ENCODE assay signal across 8 cellular contexts in the genomic region with DNA sequence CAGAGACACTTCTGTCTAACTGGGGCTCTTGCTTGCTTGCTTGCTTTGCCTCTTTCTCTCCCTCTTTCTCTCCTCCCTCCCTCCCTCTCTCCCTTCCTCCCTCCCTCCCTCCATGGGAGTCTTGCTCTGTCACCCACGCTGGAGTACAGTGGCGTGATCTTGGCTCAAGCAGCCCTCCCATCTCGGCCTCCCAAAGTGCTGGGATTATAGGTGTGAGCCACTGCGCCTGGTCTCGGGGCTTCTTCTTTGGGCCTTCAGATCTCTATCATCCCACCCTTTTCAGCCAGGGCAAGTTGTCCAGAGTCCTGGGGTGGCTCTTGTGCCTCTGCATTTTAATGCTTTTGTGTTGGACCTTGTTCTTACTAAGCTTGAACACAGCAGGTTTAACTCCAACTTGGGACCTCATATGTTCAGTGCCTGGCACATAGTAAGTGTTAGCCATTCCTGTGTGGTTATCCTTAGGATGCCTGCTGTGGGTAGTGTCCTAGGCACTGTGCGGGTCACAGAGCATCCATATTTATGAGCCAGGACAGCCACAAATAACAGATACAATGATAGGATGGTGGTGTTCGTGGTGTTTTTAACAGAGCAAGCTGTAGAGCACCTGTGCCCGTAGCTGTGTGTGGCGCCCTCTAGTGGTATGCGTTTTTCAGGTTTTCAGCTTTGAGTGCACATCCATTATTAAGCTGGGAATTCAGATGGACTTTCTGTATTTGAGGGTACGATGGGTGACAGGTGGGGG.
A peak's percentile ranks its signal among the peaks of the same experiment; 100 is the strongest.
DNase-seq lines count a peak whose midpoint lies in the region; ATAC-seq and TF ChIP-seq lines count a peak whose summit lies in the region.

No MANE protein-coding gene starts in this region.

- TF ChIP-seq POLR2A in IMR-90 (IDR thresholded peaks at IDR 0.05; ENCODE audit: low read depth, low read length): no peak
- TF ChIP-seq POLR2A in heart left ventricle (IDR thresholded peaks at IDR 0.05): no peak

- H3K9me3 Mint-ChIP-seq in activated naive CD4-positive, alpha-beta T cell treated with anti-CD3 and anti-CD28 coated beads, Interleukin-2, amount 50 U/mL, for 72 hours: no peaks in the 10 kb centered on the region

- TF ChIP-seq CTCF in IMR-90 (conservative IDR thresholded peaks at IDR 0.05; ENCODE audit: low read depth, low read length): peak; percentile 74
- TF ChIP-seq CTCF in SK-N-SH (IDR thresholded peaks at IDR 0.05): peak; percentile 91
- TF ChIP-seq CTCF in heart left ventricle (IDR thresholded peaks at IDR 0.05): peak; percentile 74 to 90 (median 84)

- no peak overlapping the region for H3K4me3 ChIP-seq in IMR-90 (ENCODE audit: insufficient read depth, low read depth, low read length)
- peak overlapping the region in 1 of 2 experiments; percentile 26; a peak in 1 of 4 replicates for H3K4me3 ChIP-seq in SK-N-SH (ENCODE audit: low read depth in 2 of 2, low read length in 1 of 2)
- no peak overlapping the region for H3K4me3 ChIP-seq in heart left ventricle

- no peak overlapping the region for H3K23ac ChIP-seq in IMR-90 (ENCODE audit: low read depth, low read length)

- H3K27ac ChIP-seq in IMR-90 (ENCODE audit: insufficient read depth, low read length) (no peak overlapping the region), SK-N-SH (ENCODE audit: low read depth in 2 of 2, low read length in 1 of 2) (no peak overlapping the region; a peak in 1 of 4 replicates), heart left ventricle (no peak overlapping the region)

- H2AK9ac ChIP-seq in IMR-90 (replicated peaks; ENCODE audit: low read depth, low read length, poor library complexity): peak overlapping the region; percentile 58

- H2BK20ac ChIP-seq in IMR-90 (ENCODE audit: low read depth, low read length): no peak overlapping the region

- dilution Hi-C loops in IMR-90 (cut with HindIII; ENCODE audit: low sequenced_read_pairs, unreplicated experiment): no loop called here

- POLR2A ChIA-PET in IMR-90 (lab: Charles Lee; ENCODE audit: unreplicated experiment): interaction anchor here (0.6 kb wide), 1 partner anchor 166 kb away, joined by 10 read pairs; no protein-coding TSS in a partner anchor
- POLR2A ChIA-PET in SK-N-SH (lab: Yijun Ruan, JAX): interaction anchor here (1.0 kb wide), 2 partner anchors 16 to 73 kb away, joined by 3 to 4 read pairs; no protein-coding TSS in a partner anchor

- no peak overlapping the region for H4K5ac ChIP-seq in IMR-90 (ENCODE audit: low read depth, low read length)

- no peaks in the 10 kb centered on the region for H3K9me2 ChIP-seq in SK-N-SH

- H3F3A ChIP-seq in SK-N-SH (replicated peaks; ENCODE audit: insufficient read depth): peaks cover 3% of the 10 kb centered on the region

- peaks cover 3% of the 10 kb centered on the region; the same call in 1 of the 2 replicates for H3K9me1 ChIP-seq in IMR-90 (ENCODE audit: insufficient read depth, low read length)

- H3K9ac ChIP-seq in IMR-90 (ENCODE audit: low read depth, low read length) (no peak overlapping the region), SK-N-SH (no peak overlapping the region)

- H4K8ac ChIP-seq in IMR-90 (ENCODE audit: low read depth in 2 of 2, low read length in 2 of 2): no peak overlapping the region

- intact Hi-C loops in IMR-90 (cut with micrococcal nuclease) (loop anchor here (1.0 to 5.0 kb wide), 4 partner anchors 74 to 297 kb away; no protein-coding TSS in a partner anchor), heart left ventricle (cut with DNase I) (loop anchor here (1.0 to 10.0 kb wide), 11 partner anchors 72 to 299 kb away; no protein-coding TSS in a partner anchor)

- no peak overlapping the region for H4K91ac ChIP-seq in IMR-90 (ENCODE audit: insufficient read depth, low read depth, low read length)

- H2BK120ac ChIP-seq in IMR-90 (ENCODE audit: low read depth, low read length): no peak overlapping the region

- H3K36me3 ChIP-seq in IMR-90 (ENCODE audit: control insufficient read depth, insufficient read depth, low read length) (peaks cover 15% of the 10 kb centered on the region), SK-N-SH (replicated peaks in 1 of 2; ENCODE audit: control insufficient read depth in 1 of 2, insufficient read depth in 2 of 2, low read length in 1 of 2) (peaks cover 0 to 23% of the 10 kb centered on the region in 2 experiments), heart left ventricle (peaks cover 0 to 79% (median 56%) of the 10 kb centered on the region in 9 donors)

- H3K56ac ChIP-seq in IMR-90 (ENCODE audit: extremely low read depth, insufficient read depth, low read length): no peak overlapping the region

- H4K20me1 ChIP-seq in IMR-90 (ENCODE audit: insufficient read depth, low read length): 0 out of 2 replicates have a peak, but pooled peaks cover 4% of the 10 kb centered on the region
- H4K20me1 ChIP-seq in SK-N-SH (ENCODE audit: insufficient read depth): 0 out of 2 replicates have a peak, but pooled peaks cover 5% of the 10 kb centered on the region

- H3K27me3 ChIP-seq in IMR-90 (ENCODE audit: control insufficient read depth, insufficient read depth, low read length): no peaks in the 10 kb centered on the region
- no peaks in the 10 kb centered on the region for H3K27me3 ChIP-seq in SK-N-SH (ENCODE audit: insufficient read depth)
- H3K27me3 ChIP-seq in heart left ventricle: no peaks in the 10 kb centered on the region

- WGBS in IMR-90 (ENCODE audit: extremely low coverage in 2 of 2, insufficient read length in 1 of 2), 2 experiments: no CpG with 5 or more reads among the region's 11 CpGs
- WGBS in SK-N-SH (ENCODE audit: low lambda C conversion rate): 45% methylated on average over 10 of the region's 11 CpGs
- 41 to 48% (median 44%) methylated on average over 11 of the region's 11 CpGs for WGBS in heart left ventricle, 4 donors

- DNase-seq in COR-L47 (lab: John Stamatoyannopoulos, UW) (peak; percentile 33), IMR-90 (peak; percentile 52), SK-N-SH (peak; percentile 67), heart left ventricle (peak in 3 of 5 donors; percentile 52 to 61 (median 52)), renal cortical epithelial cell (ENCODE audit: low read depth) (peak; percentile 52), GF-D8 (lab: John Stamatoyannopoulos, UW) (no peak)
- peak in 1 of 2 donors; percentile 79 for DNase-seq in activated naive CD4-positive, alpha-beta T cell treated with anti-CD3 and anti-CD28 coated beads, Interleukin-2, amount 50 U/mL, for 72 hours (ENCODE audit: low spot score in 2 of 2)

- in situ Hi-C loops in IMR-90 (cut with MboI; ENCODE audit: low sequenced_read_pairs): loop anchor here (5.0 kb wide), 2 partner anchors 74 to 299 kb away; no protein-coding TSS in a partner anchor

- no TSS peak for BruUV-seq in IMR-90 (replicated peaks; lab: Mats Ljungman, UMichigan)

- H3K79me2 ChIP-seq in SK-N-SH (ENCODE audit: insufficient read depth): no peaks in the 10 kb centered on the region

- H3K27ac Mint-ChIP-seq in activated naive CD4-positive, alpha-beta T cell treated with anti-CD3 and anti-CD28 coated beads, Interleukin-2, amount 50 U/mL, for 72 hours: peak overlapping the region in 1 of 2 donors; percentile 50

- peak; percentile 77 for TF ChIP-seq RAD21 in IMR-90 (IDR thresholded peaks at IDR 0.05; ENCODE audit: low read length)
- TF ChIP-seq RAD21 in SK-N-SH (IDR thresholded peaks at IDR 0.05; ENCODE audit: low read length): peak; percentile 78

- no peak overlapping the region; the same call in 1 of the 2 replicates for H2AK5ac ChIP-seq in IMR-90 (ENCODE audit: low read depth, low read length)

- H3K18ac ChIP-seq in IMR-90 (ENCODE audit: low read depth, low read length): no peak overlapping the region

- TF ChIP-seq EP300 in SK-N-SH (IDR thresholded peaks at IDR 0.05; ENCODE audit: borderline replicate concordance in 1 of 2, low read depth in 1 of 2, low read length in 1 of 2): no peak

- H3K9me3 ChIP-seq in IMR-90 (ENCODE audit: control insufficient read depth, insufficient read depth, low read length) (no peaks in the 10 kb centered on the region), SK-N-SH (no peaks in the 10 kb centered on the region), heart left ventricle (no peaks in the 10 kb centered on the region)

- no peak overlapping the region for H3K4ac ChIP-seq in IMR-90 (ENCODE audit: low read depth, low read length)

- peaks cover 0 to 10% of the 10 kb centered on the region in 2 experiments; a peak in 1 of 4 replicates for H3K79me1 ChIP-seq in IMR-90 (ENCODE audit: low read depth in 1 of 2, low read length in 2 of 2)

- no peak overlapping the region for H2AFZ ChIP-seq in IMR-90 (replicated peaks; ENCODE audit: low read length, poor library complexity)
- no peak overlapping the region for H2AFZ ChIP-seq in SK-N-SH (ENCODE audit: low read depth)

- H3K4me2 ChIP-seq in IMR-90 (ENCODE audit: low read depth, low read length) (no peak overlapping the region), SK-N-SH (no peak overlapping the region)

- ATAC-seq in IMR-90 (ENCODE audit: low read depth) (peak; percentile 75), heart left ventricle (peak in 3 of 4 donors; percentile 46 to 58 (median 57)), GM19395 (IDR thresholded peaks at IDR 0.05; ENCODE audit: unreplicated experiment) (no peak)
- ATAC-seq in activated naive CD4-positive, alpha-beta T cell treated with anti-CD3 and anti-CD28 coated beads, Interleukin-2, amount 50 U/mL, for 72 hours: peak; percentile 64 to 80

- H3K4me1 ChIP-seq in IMR-90 (ENCODE audit: control insufficient read depth, insufficient read depth, low read length) (peaks cover 4% of the 10 kb centered on the region), SK-N-SH (ENCODE audit: control insufficient read depth in 1 of 2, insufficient read depth in 2 of 2, low read depth in 1 of 2, low read length in 1 of 2) (peaks cover 0 to 2% of the 10 kb centered on the region in 2 experiments; a peak in 1 of 4 replicates), heart left ventricle (peaks cover 0 to 57% (median 31%) of the 10 kb centered on the region in 12 donors)

- no peak overlapping the region for H2BK5ac ChIP-seq in IMR-90 (ENCODE audit: low read depth, low read length, poor library complexity, severe bottlenecking)

- CTCF ChIA-PET in IMR-90 (lab: Yijun Ruan, JAX) (interaction anchor here (0.6 to 2.8 kb wide), 23 partner anchors 8 to 441 kb away, joined by 3 to 14 read pairs (median 3); no protein-coding TSS in a partner anchor), SK-N-SH (lab: Yijun Ruan, JAX) (interaction anchor here (0.5 to 16.9 kb wide), 63 partner anchors 9 to 1610 kb away, joined by 3 to 261 read pairs (median 5); no protein-coding TSS in a partner anchor)

- no peak overlapping the region for H3K14ac ChIP-seq in IMR-90 (replicated peaks; ENCODE audit: low read depth, low read length)

- peaks cover 0 to 6% of the 10 kb centered on the region in 2 donors for H3K36me3 Mint-ChIP-seq in activated naive CD4-positive, alpha-beta T cell treated with anti-CD3 and anti-CD28 coated beads, Interleukin-2, amount 50 U/mL, for 72 hours

- H2BK15ac ChIP-seq in IMR-90 (ENCODE audit: low read depth, low read length): no peak overlapping the region

TF ChIP-seq in IMR-90, 13 proteins besides CTCF, POLR2A, EP300 and RAD21:
- TF ChIP-seq SMC3 (IDR thresholded peaks at IDR 0.05; ENCODE audit: low read depth, low read length) (peak; percentile 71), CEBPB (IDR thresholded peaks at IDR 0.05; ENCODE audit: low read depth, low read length) (no peak)
